21 cellular contexts compared by ENCODE assay signal in genomic region chr14:22097606-22098292, GRCh38.
A peak's percentile ranks its signal among the peaks of the same experiment; 100 is the strongest.
DNase-seq lines count a peak whose midpoint lies in the region; ATAC-seq and TF ChIP-seq lines count a peak whose summit lies in the region.
"Had no signal": no experiment of that assay in that cellular context is flagged by ENCODE, and none has a peak within 500 bp of the region (broad histone marks: within the 10 kb centered on the region; RNA-seq: fewer than 3 reads in every experiment).

No MANE protein-coding gene starts in this region.

- H3K4me3 ChIP-seq in Peyer's patch, result no peak overlapping the region
- H3K4me3 ChIP-seq: A549, BLaER1, hepatocyte, thyroid gland had no signal

- H3K36me3 Mint-ChIP-seq in activated CD8-positive, alpha-beta memory T cell treated with anti-CD3 and anti-CD28 coated beads, Interleukin-2, amount 10 ng/mL, durations not matched to agents 7 days and 5 days, result no peaks in the 10 kb centered on the region
- H3K36me3 Mint-ChIP-seq in activated naive CD8-positive, alpha-beta T cell treated with anti-CD3 and anti-CD28 coated beads, Interleukin-2, amount 50 U/mL, for 24 hours (ENCODE audit: low read depth), result no peaks in the 10 kb centered on the region
- H3K36me3 Mint-ChIP-seq: memory B cell had no signal

- DNase-seq in activated CD8-positive, alpha-beta memory T cell treated with anti-CD3 and anti-CD28 coated beads, Interleukin-2, amount 10 ng/mL, durations not matched to agents 7 days and 5 days, result no peak
- DNase-seq in activated CD8-positive, alpha-beta memory T cell treated with anti-CD3 and anti-CD28 coated beads, Interleukin-2, amount 50 U/mL, for 4 hours, result no peak
- DNase-seq in Peyer's patch, result no peak
- DNase-seq in activated naive CD8-positive, alpha-beta T cell treated with anti-CD3 and anti-CD28 coated beads, Interleukin-2, amount 50 U/mL, for 24 hours, result no peak
- DNase-seq in stimulated activated naive CD8-positive, alpha-beta T cell treated with anti-CD3 and anti-CD28 coated beads, Interleukin-15, amount 100 ng/mL, for 72 hours, result no peak
- DNase-seq in effector CD4-positive, alpha-beta T cell, result no peak
- DNase-seq in midbrain (lab: John Stamatoyannopoulos, UW), result no peak
- no peak for DNase-seq in NCI-H82 (lab: John Stamatoyannopoulos, UW)
- DNase-seq: aorta; effector CD8-positive, alpha-beta T cell; kidney; NCI-H2081; NCI-H524; nephron progenitor cell; thyroid gland had no signal

- TF ChIP-seq POLR2A in Peyer's patch (IDR thresholded peaks at IDR 0.05), result no peak

- no peak for TF ChIP-seq CTCF in Peyer's patch (IDR thresholded peaks at IDR 0.05)

- CTCF ChIA-PET in activated CD8-positive, alpha-beta memory T cell treated with anti-CD3 and anti-CD28 coated beads, Interleukin-2, amount 10 ng/mL, durations not matched to agents 7 days and 5 days (lab: Charles Lee), result interaction anchor here (1.2 to 1.9 kb wide), 4 partner anchors 11 to 70 kb away, joined by 3 to 4 read pairs (median 4); no protein-coding TSS in a partner anchor

- H3K4me3 Mint-ChIP-seq in activated CD8-positive, alpha-beta memory T cell treated with anti-CD3 and anti-CD28 coated beads, Interleukin-2, amount 10 ng/mL, durations not matched to agents 7 days and 5 days, result peak overlapping the region; percentile 50
- peak overlapping the region; percentile 68 for H3K4me3 Mint-ChIP-seq in activated naive CD8-positive, alpha-beta T cell treated with anti-CD3 and anti-CD28 coated beads, Interleukin-2, amount 50 U/mL, for 24 hours
- peak overlapping the region; percentile 73 to 78 for H3K4me3 Mint-ChIP-seq in stimulated activated naive CD8-positive, alpha-beta T cell treated with anti-CD3 and anti-CD28 coated beads, Interleukin-15, amount 100 ng/mL, for 72 hours
- H3K4me3 Mint-ChIP-seq: memory B cell, nephron progenitor cell had no signal

- peak overlapping the region; percentile 49 to 65 (median 64) for H3K27ac ChIP-seq in Peyer's patch
- H3K27ac ChIP-seq: A549, BLaER1, hepatocyte had no signal

- peak; percentile 25 for ATAC-seq in activated CD8-positive, alpha-beta memory T cell treated with anti-CD3 and anti-CD28 coated beads, Interleukin-2, amount 10 ng/mL, durations not matched to agents 7 days and 5 days
- ATAC-seq in activated naive CD8-positive, alpha-beta T cell treated with anti-CD3 and anti-CD28 coated beads, Interleukin-2, amount 50 U/mL, for 24 hours, result peak; percentile 45
- ATAC-seq in stimulated activated naive CD8-positive, alpha-beta T cell treated with anti-CD3 and anti-CD28 coated beads, Interleukin-15, amount 100 ng/mL, for 72 hours, result peak; percentile 32
- ATAC-seq: A549, HCT116 had no signal

- H3K36me3 ChIP-seq in Peyer's patch, result no peaks in the 10 kb centered on the region
- H3K36me3 ChIP-seq: BLaER1, thyroid gland had no signal

- no peaks in the 10 kb centered on the region for H3K4me1 ChIP-seq in Peyer's patch
- H3K4me1 ChIP-seq: A549, BLaER1, thyroid gland had no signal

- H3K4me1 Mint-ChIP-seq in activated CD8-positive, alpha-beta memory T cell treated with anti-CD3 and anti-CD28 coated beads, Interleukin-2, amount 10 ng/mL, durations not matched to agents 7 days and 5 days, result peaks cover 35% of the 10 kb centered on the region
- H3K4me1 Mint-ChIP-seq in activated naive CD8-positive, alpha-beta T cell treated with anti-CD3 and anti-CD28 coated beads, Interleukin-2, amount 50 U/mL, for 24 hours, result peaks cover 49% of the 10 kb centered on the region
- peaks cover 42% of the 10 kb centered on the region for H3K4me1 Mint-ChIP-seq in stimulated activated naive CD8-positive, alpha-beta T cell treated with anti-CD3 and anti-CD28 coated beads, Interleukin-15, amount 100 ng/mL, for 72 hours
- H3K4me1 Mint-ChIP-seq: nephron progenitor cell had no signal

- H3K9me3 Mint-ChIP-seq in activated CD8-positive, alpha-beta memory T cell treated with anti-CD3 and anti-CD28 coated beads, Interleukin-2, amount 10 ng/mL, durations not matched to agents 7 days and 5 days (ENCODE audit: low read depth), result no peaks in the 10 kb centered on the region
- no peaks in the 10 kb centered on the region for H3K9me3 Mint-ChIP-seq in activated naive CD8-positive, alpha-beta T cell treated with anti-CD3 and anti-CD28 coated beads, Interleukin-2, amount 50 U/mL, for 24 hours
- no peaks in the 10 kb centered on the region for H3K9me3 Mint-ChIP-seq in stimulated activated naive CD8-positive, alpha-beta T cell treated with anti-CD3 and anti-CD28 coated beads, Interleukin-15, amount 100 ng/mL, for 72 hours
- H3K9me3 Mint-ChIP-seq: nephron progenitor cell had no signal

- no peaks in the 10 kb centered on the region for H3K9me3 ChIP-seq in Peyer's patch
- H3K9me3 ChIP-seq: A549, BLaER1, thyroid gland had no signal

- H3K27me3 ChIP-seq in Peyer's patch, result no peaks in the 10 kb centered on the region
- H3K27me3 ChIP-seq: hepatocyte, thyroid gland had no signal

- no peaks in the 10 kb centered on the region for H3K27me3 Mint-ChIP-seq in activated CD8-positive, alpha-beta memory T cell treated with anti-CD3 and anti-CD28 coated beads, Interleukin-2, amount 10 ng/mL, durations not matched to agents 7 days and 5 days
- H3K27me3 Mint-ChIP-seq in activated naive CD8-positive, alpha-beta T cell treated with anti-CD3 and anti-CD28 coated beads, Interleukin-2, amount 50 U/mL, for 24 hours, result no peaks in the 10 kb centered on the region
- H3K27me3 Mint-ChIP-seq in stimulated activated naive CD8-positive, alpha-beta T cell treated with anti-CD3 and anti-CD28 coated beads, Interleukin-15, amount 100 ng/mL, for 72 hours, result no peaks in the 10 kb centered on the region

- H3K27ac Mint-ChIP-seq in activated CD8-positive, alpha-beta memory T cell treated with anti-CD3 and anti-CD28 coated beads, Interleukin-2, amount 10 ng/mL, durations not matched to agents 7 days and 5 days, result peak overlapping the region; percentile 91
- H3K27ac Mint-ChIP-seq in activated naive CD8-positive, alpha-beta T cell treated with anti-CD3 and anti-CD28 coated beads, Interleukin-2, amount 50 U/mL, for 24 hours, result peak overlapping the region; percentile 85
- peak overlapping the region in 1 of 2 donors; percentile 84 for H3K27ac Mint-ChIP-seq in stimulated activated naive CD8-positive, alpha-beta T cell treated with anti-CD3 and anti-CD28 coated beads, Interleukin-15, amount 100 ng/mL, for 72 hours
- H3K27ac Mint-ChIP-seq: memory B cell, nephron progenitor cell, progenitor cell of endocrine pancreas had no signal
